ENCODE assay signal across 10 cellular contexts in genomic region chr10:127563718-127564553, GRCh38. TPM values are rescaled to one million over a fixed set of nuclear protein-coding genes. Genes with fewer than 3 reads are reported as not detected.
DNase-seq lines count a peak whose midpoint lies in the region; ATAC-seq and TF ChIP-seq lines count a peak whose summit lies in the region.
"Had no signal": no experiment of that assay in that cellular context is flagged by ENCODE, and none has a peak within 500 bp of the region (broad histone marks: within the 10 kb centered on the region; RNA-seq: fewer than 3 reads in every experiment).

No MANE protein-coding gene starts in this region.

- ATAC-seq in GM18870 (IDR thresholded peaks at IDR 0.05; ENCODE audit: unreplicated experiment) = no peak

- H3K27me3 ChIP-seq in brain microvascular endothelial cell (replicated peaks) = no peaks in the 10 kb centered on the region
- H3K27me3 ChIP-seq in osteoblast (ENCODE audit: insufficient read depth, low read length) = no peaks in the 10 kb centered on the region
- H3K27me3 ChIP-seq: BLaER1 had no signal

- no peaks in the 10 kb centered on the region for H4K20me1 ChIP-seq in osteoblast (ENCODE audit: insufficient read depth, low read length)
- H4K20me1 ChIP-seq: BLaER1 had no signal

- H3K79me2 ChIP-seq in osteoblast (ENCODE audit: insufficient read depth, low read length) = no peaks in the 10 kb centered on the region

- in situ Hi-C loops in KBM-7 (cut with MboI; ENCODE audit: low pct_unique_long_range_greater_than_20kb, low sequenced_read_pairs) = no loop called here
- in situ Hi-C loops in brain microvascular endothelial cell (cut with HindIII; ENCODE audit: low pct_ligation_motif_present, low sequenced_read_pairs) = no loop called here
- in situ Hi-C loops in G401 (cut with HindIII; ENCODE audit: low sequenced_read_pairs) = no loop called here

- H3K36me3 ChIP-seq in brain microvascular endothelial cell (replicated peaks) (no peaks in the 10 kb centered on the region), osteoblast (ENCODE audit: insufficient read depth, low read length) (no peaks in the 10 kb centered on the region)
- H3K36me3 ChIP-seq: BLaER1 had no signal

- DNase-seq in NCI-H82 (lab: John Stamatoyannopoulos, UW) (peak; percentile 70), NCI-H82 treated with DMSO at 0.1 percent for 48 hours (lab: John Stamatoyannopoulos, UW; ENCODE audit: unreplicated experiment) (no peak), KBM-7 (peak; percentile 27), brain microvascular endothelial cell (no peak), osteoblast (ENCODE audit: insufficient read length, low spot score, missing footprints) (no peak), G401 (ENCODE audit: low spot score) (no peak), NCI-H2029 (lab: John Stamatoyannopoulos, UW) (no peak)

- H3K9me3 ChIP-seq in osteoblast (ENCODE audit: low read depth, low read length) = no peaks in the 10 kb centered on the region

- no peak overlapping the region for H3K4me3 ChIP-seq in brain microvascular endothelial cell (ENCODE audit: low read depth, low read length)
- H3K4me3 ChIP-seq in osteoblast (ENCODE audit: insufficient read depth, low read length) = no peak overlapping the region
- H3K4me3 ChIP-seq: BLaER1 had no signal

- peak; percentile 53 for TF ChIP-seq CTCF in brain microvascular endothelial cell (IDR thresholded peaks at IDR 0.05; ENCODE audit: low read depth, low read length, missing control alignments)
- TF ChIP-seq CTCF in osteoblast (IDR thresholded peaks at IDR 0.05; ENCODE audit: extremely low read depth, low read depth, low read length) = peak; percentile 49

- H3K4me1 ChIP-seq in osteoblast (ENCODE audit: insufficient read depth, low read length) = no peaks in the 10 kb centered on the region
- H3K4me1 ChIP-seq: BLaER1 had no signal

- H2AFZ ChIP-seq in osteoblast (ENCODE audit: low read length) = no peak overlapping the region

- H3K27ac ChIP-seq in brain microvascular endothelial cell = no peak overlapping the region
- H3K27ac ChIP-seq in osteoblast (ENCODE audit: low read depth, low read length) = no peak overlapping the region
- H3K27ac ChIP-seq: BLaER1 had no signal

- no peak overlapping the region for H3K4me2 ChIP-seq in osteoblast (ENCODE audit: insufficient read depth, low read length)
- H3K4me2 ChIP-seq: BLaER1 had no signal

RNA-seq across cellular contexts. Expression of gene NPS, which starts 14.8 kb away (rescaled TPM):
- total RNA-seq in osteoblast = not detected in 2 replicates
- total RNA-seq in G401 (2014; rRNA removed; shearing (Covaris generic)) = not detected in 2 replicates
- total RNA-seq: T-helper 2 cell treated with Interferon-gamma antibody and Interleukin-4, amounts not matched to agents 100 ng/mL and 5 ng/mL, for 36 hours had no signal

Comparison
In these comparisons a context has a peak if more than half of its experiments do, and no peak if none do; other contexts are left out.
1. DNase-seq: peak in NCI-H82 (single experiment) and KBM-7 (single experiment); none in NCI-H82 treated with DMSO at 0.1 percent for 48 hours (single experiment), brain microvascular endothelial cell (single experiment), osteoblast (single experiment), G401 (single experiment) and NCI-H2029 (single experiment).